ENCODE assay signal across 1 cellular context in the genomic region with DNA sequence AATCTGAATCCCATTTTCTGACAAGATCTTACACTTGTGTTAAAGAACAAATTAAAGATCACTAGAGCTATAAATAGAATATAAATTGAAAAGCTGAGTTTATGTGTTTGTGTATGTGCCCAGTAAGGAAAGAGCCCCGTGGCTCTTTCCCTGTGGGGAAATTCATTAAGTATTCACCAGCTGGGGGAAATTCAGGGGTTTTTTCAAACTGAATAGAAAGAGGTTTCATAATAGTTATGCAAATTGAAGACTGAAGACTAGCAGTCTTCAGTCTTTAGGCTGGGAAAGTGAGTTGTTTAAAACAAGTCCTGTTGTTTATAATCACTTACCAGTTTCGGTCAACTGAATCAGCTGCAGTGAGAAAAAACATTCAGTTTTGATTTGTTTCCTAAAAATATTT.
TF ChIP-seq lines count a peak whose summit lies in the region.

No MANE protein-coding gene starts in this region.

TF ChIP-seq in GM12878, 131 proteins besides CTCF, POLR2A, EP300 and RAD21 (continued from another document):
- TF ChIP-seq, protein P1, sequence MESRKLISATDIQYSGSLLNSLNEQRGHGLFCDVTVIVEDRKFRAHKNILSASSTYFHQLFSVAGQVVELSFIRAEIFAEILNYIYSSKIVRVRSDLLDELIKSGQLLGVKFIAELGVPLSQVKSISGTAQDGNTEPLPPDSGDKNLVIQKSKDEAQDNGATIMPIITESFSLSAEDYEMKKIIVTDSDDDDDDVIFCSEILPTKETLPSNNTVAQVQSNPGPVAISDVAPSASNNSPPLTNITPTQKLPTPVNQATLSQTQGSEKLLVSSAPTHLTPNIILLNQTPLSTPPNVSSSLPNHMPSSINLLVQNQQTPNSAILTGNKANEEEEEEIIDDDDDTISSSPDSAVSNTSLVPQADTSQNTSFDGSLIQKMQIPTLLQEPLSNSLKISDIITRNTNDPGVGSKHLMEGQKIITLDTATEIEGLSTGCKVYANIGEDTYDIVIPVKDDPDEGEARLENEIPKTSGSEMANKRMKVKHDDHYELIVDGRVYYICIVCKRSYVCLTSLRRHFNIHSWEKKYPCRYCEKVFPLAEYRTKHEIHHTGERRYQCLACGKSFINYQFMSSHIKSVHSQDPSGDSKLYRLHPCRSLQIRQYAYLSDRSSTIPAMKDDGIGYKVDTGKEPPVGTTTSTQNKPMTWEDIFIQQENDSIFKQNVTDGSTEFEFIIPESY (IDR thresholded peaks at IDR 0.05) = no peak
- TF ChIP-seq, protein P2, sequence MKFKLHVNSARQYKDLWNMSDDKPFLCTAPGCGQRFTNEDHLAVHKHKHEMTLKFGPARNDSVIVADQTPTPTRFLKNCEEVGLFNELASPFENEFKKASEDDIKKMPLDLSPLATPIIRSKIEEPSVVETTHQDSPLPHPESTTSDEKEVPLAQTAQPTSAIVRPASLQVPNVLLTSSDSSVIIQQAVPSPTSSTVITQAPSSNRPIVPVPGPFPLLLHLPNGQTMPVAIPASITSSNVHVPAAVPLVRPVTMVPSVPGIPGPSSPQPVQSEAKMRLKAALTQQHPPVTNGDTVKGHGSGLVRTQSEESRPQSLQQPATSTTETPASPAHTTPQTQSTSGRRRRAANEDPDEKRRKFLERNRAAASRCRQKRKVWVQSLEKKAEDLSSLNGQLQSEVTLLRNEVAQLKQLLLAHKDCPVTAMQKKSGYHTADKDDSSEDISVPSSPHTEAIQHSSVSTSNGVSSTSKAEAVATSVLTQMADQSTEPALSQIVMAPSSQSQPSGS (IDR thresholded peaks at IDR 0.05; ENCODE audit: low read length) = peak; percentile 84
- TF ChIP-seq SREBF2 (IDR thresholded peaks at IDR 0.05; ENCODE audit: low read length) (no peak), ATF7 (IDR thresholded peaks at IDR 0.05; ENCODE audit: low read depth) (peak; percentile 51; the same call in 1 of the 2 replicates), BMI1 (IDR thresholded peaks at IDR 0.05; ENCODE audit: borderline replicate concordance) (no peak), MEF2A (IDR thresholded peaks at IDR 0.05; ENCODE audit: insufficient read depth, low read depth, low read length) (peak; percentile 91), MXI1 (IDR thresholded peaks at IDR 0.05; ENCODE audit: low read depth, low read length) (peak; percentile 50; the same call in 1 of the 2 replicates), BHLHE40 (IDR thresholded peaks at IDR 0.05; ENCODE audit: borderline replicate concordance in 1 of 2, low read depth in 2 of 2, low read length in 1 of 2) (peak; percentile 26 to 71; a peak in 2 of 4 replicates), MYB (IDR thresholded peaks at IDR 0.05; ENCODE audit: borderline replicate concordance, low read depth, low read length) (peak; percentile 92), MAX (IDR thresholded peaks at IDR 0.05; ENCODE audit: low read depth, low read length) (no peak), CHD2 (IDR thresholded peaks at IDR 0.05; ENCODE audit: borderline replicate concordance, low read depth, low read length) (0 out of 2 replicates have a peak, but pooled peaks have one; percentile 26), FOXM1 (IDR thresholded peaks at IDR 0.05; ENCODE audit: low read depth, low read length) (peak; percentile 87), FOS (IDR thresholded peaks at IDR 0.05; ENCODE audit: borderline replicate concordance, extremely low read depth, insufficient read length) (no peak), CREB1 (IDR thresholded peaks at IDR 0.05; ENCODE audit: low read depth) (peak; percentile 30; the same call in 1 of the 2 replicates), PML (IDR thresholded peaks at IDR 0.05; ENCODE audit: low read length) (0 out of 2 replicates have a peak, but pooled peaks have one; percentile 46), TCF3 (IDR thresholded peaks at IDR 0.05; ENCODE audit: borderline replicate concordance, insufficient read depth, low read depth, low read length) (peak; percentile 36; the same call in 1 of the 2 replicates), MTA3 (IDR thresholded peaks at IDR 0.05; ENCODE audit: borderline replicate concordance, low read length) (no peak), IKZF1 (conservative IDR thresholded peaks at IDR 0.05) (peak; percentile 67), TARDBP (IDR thresholded peaks at IDR 0.05; ENCODE audit: borderline replicate concordance) (no peak), EED (IDR thresholded peaks at IDR 0.05; ENCODE audit: low read depth) (no peak), ZNF274 (IDR thresholded peaks at IDR 0.05; ENCODE audit: insufficient read depth, insufficient read length) (no peak), HDAC2 (IDR thresholded peaks at IDR 0.05) (no peak), ESRRA (IDR thresholded peaks at IDR 0.05; ENCODE audit: low read length) (no peak), PAX5 (IDR thresholded peaks at IDR 0.05; ENCODE audit: borderline replicate concordance, low read depth, low read length) (no peak; the same call in 1 of the 2 replicates), PAX8 (IDR thresholded peaks at IDR 0.05) (no peak), MEF2B (IDR thresholded peaks at IDR 0.05; ENCODE audit: partially characterized antibody, poor library complexity, severe bottlenecking) (peak; percentile 82), JUNB (IDR thresholded peaks at IDR 0.05) (no peak), RAD51 (IDR thresholded peaks at IDR 0.05) (peak; percentile 25; the same call in 1 of the 2 replicates), CREM (IDR thresholded peaks at IDR 0.05; ENCODE audit: low read depth) (peak; percentile 17; the same call in 1 of the 2 replicates), ZNF24 (IDR thresholded peaks at IDR 0.05) (peak; percentile 67; the same call in 1 of the 2 replicates), NFIC (IDR thresholded peaks at IDR 0.05; ENCODE audit: low read depth, low read length) (peak; percentile 85), RELA (IDR thresholded peaks at IDR 0.05; ENCODE audit: borderline replicate concordance, partially characterized antibody) (peak; percentile 98)
- TF ChIP-seq, protein P3, sequence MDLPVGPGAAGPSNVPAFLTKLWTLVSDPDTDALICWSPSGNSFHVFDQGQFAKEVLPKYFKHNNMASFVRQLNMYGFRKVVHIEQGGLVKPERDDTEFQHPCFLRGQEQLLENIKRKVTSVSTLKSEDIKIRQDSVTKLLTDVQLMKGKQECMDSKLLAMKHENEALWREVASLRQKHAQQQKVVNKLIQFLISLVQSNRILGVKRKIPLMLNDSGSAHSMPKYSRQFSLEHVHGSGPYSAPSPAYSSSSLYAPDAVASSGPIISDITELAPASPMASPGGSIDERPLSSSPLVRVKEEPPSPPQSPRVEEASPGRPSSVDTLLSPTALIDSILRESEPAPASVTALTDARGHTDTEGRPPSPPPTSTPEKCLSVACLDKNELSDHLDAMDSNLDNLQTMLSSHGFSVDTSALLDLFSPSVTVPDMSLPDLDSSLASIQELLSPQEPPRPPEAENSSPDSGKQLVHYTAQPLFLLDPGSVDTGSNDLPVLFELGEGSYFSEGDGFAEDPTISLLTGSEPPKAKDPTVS (IDR thresholded peaks at IDR 0.05; ENCODE audit: low read depth, low read length) = no peak
- TF ChIP-seq, protein P4, sequence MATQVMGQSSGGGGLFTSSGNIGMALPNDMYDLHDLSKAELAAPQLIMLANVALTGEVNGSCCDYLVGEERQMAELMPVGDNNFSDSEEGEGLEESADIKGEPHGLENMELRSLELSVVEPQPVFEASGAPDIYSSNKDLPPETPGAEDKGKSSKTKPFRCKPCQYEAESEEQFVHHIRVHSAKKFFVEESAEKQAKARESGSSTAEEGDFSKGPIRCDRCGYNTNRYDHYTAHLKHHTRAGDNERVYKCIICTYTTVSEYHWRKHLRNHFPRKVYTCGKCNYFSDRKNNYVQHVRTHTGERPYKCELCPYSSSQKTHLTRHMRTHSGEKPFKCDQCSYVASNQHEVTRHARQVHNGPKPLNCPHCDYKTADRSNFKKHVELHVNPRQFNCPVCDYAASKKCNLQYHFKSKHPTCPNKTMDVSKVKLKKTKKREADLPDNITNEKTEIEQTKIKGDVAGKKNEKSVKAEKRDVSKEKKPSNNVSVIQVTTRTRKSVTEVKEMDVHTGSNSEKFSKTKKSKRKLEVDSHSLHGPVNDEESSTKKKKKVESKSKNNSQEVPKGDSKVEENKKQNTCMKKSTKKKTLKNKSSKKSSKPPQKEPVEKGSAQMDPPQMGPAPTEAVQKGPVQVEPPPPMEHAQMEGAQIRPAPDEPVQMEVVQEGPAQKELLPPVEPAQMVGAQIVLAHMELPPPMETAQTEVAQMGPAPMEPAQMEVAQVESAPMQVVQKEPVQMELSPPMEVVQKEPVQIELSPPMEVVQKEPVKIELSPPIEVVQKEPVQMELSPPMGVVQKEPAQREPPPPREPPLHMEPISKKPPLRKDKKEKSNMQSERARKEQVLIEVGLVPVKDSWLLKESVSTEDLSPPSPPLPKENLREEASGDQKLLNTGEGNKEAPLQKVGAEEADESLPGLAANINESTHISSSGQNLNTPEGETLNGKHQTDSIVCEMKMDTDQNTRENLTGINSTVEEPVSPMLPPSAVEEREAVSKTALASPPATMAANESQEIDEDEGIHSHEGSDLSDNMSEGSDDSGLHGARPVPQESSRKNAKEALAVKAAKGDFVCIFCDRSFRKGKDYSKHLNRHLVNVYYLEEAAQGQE (IDR thresholded peaks at IDR 0.05; ENCODE audit: low read depth, low read length) = no peak
- TF ChIP-seq, protein P5, sequence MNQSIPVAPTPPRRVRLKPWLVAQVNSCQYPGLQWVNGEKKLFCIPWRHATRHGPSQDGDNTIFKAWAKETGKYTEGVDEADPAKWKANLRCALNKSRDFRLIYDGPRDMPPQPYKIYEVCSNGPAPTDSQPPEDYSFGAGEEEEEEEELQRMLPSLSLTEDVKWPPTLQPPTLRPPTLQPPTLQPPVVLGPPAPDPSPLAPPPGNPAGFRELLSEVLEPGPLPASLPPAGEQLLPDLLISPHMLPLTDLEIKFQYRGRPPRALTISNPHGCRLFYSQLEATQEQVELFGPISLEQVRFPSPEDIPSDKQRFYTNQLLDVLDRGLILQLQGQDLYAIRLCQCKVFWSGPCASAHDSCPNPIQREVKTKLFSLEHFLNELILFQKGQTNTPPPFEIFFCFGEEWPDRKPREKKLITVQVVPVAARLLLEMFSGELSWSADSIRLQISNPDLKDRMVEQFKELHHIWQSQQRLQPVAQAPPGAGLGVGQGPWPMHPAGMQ (IDR thresholded peaks at IDR 0.05; ENCODE audit: borderline replicate concordance) = no peak
- TF ChIP-seq, protein P6, sequence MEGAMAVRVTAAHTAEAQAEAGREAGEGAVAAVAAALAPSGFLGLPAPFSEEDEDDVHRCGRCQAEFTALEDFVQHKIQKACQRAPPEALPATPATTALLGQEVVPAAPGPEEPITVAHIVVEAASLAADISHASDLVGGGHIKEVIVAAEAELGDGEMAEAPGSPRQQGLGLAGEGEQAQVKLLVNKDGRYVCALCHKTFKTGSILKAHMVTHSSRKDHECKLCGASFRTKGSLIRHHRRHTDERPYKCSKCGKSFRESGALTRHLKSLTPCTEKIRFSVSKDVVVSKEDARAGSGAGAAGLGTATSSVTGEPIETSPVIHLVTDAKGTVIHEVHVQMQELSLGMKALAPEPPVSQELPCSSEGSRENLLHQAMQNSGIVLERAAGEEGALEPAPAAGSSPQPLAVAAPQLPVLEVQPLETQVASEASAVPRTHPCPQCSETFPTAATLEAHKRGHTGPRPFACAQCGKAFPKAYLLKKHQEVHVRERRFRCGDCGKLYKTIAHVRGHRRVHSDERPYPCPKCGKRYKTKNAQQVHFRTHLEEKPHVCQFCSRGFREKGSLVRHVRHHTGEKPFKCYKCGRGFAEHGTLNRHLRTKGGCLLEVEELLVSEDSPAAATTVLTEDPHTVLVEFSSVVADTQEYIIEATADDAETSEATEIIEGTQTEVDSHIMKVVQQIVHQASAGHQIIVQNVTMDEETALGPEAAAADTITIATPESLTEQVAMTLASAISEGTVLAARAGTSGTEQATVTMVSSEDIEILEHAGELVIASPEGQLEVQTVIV (IDR thresholded peaks at IDR 0.05; ENCODE audit: borderline replicate concordance, partially characterized antibody) = no peak
- TF ChIP-seq, protein P7, sequence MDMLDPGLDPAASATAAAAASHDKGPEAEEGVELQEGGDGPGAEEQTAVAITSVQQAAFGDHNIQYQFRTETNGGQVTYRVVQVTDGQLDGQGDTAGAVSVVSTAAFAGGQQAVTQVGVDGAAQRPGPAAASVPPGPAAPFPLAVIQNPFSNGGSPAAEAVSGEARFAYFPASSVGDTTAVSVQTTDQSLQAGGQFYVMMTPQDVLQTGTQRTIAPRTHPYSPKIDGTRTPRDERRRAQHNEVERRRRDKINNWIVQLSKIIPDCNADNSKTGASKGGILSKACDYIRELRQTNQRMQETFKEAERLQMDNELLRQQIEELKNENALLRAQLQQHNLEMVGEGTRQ (IDR thresholded peaks at IDR 0.05; ENCODE audit: borderline replicate concordance, low read depth, low read length) = no peak
